8 cellular contexts compared by ENCODE assay signal in genomic region chr16:28863929-28864886, GRCh38. TPM values are rescaled to one million over a fixed set of nuclear protein-coding genes. Genes with fewer than 3 reads are reported as not detected.
DNase-seq lines count a peak whose midpoint lies in the region; ATAC-seq and TF ChIP-seq lines count a peak whose summit lies in the region.

No MANE protein-coding gene starts in this region.

- peaks cover 52% of the 10 kb centered on the region for H3K79me2 ChIP-seq in HCT116 (ENCODE audit: insufficient read depth, low read length)

- peak overlapping the region; percentile 98 for H3K27ac Mint-ChIP-seq in activated naive CD4-positive, alpha-beta T cell treated with anti-CD3 and anti-CD28 coated beads, Interleukin-2, amount 10 ng/mL, durations not matched to agents 7 days and 5 days

- peak overlapping the region; percentile 89 for H3K4me3 Mint-ChIP-seq in activated naive CD4-positive, alpha-beta T cell treated with anti-CD3 and anti-CD28 coated beads, Interleukin-2, amount 10 ng/mL, durations not matched to agents 7 days and 5 days

- peak overlapping the region; percentile 97 for H3K9ac ChIP-seq in HCT116 (ENCODE audit: low read length)

- H3K27ac ChIP-seq in HCT116 (ENCODE audit: low read depth, low read length) = peak overlapping the region; percentile 84

- H2AFZ ChIP-seq in HCT116 (ENCODE audit: low read depth, low read length, poor library complexity, severe bottlenecking) = no peak overlapping the region

- H3K9me3 ChIP-seq in HCT116 (ENCODE audit: control insufficient read depth in 1 of 2, insufficient read depth in 1 of 2, low read depth in 1 of 2, low read length in 2 of 2) = no peaks in the 10 kb centered on the region

- H3K4me1 Mint-ChIP-seq in activated naive CD4-positive, alpha-beta T cell treated with anti-CD3 and anti-CD28 coated beads, Interleukin-2, amount 10 ng/mL, durations not matched to agents 7 days and 5 days = peaks cover 40% of the 10 kb centered on the region

- TF ChIP-seq RAD21 in HCT116 (IDR thresholded peaks at IDR 0.05; ENCODE audit: low read depth) = no peak

- no peaks in the 10 kb centered on the region for H3K27me3 Mint-ChIP-seq in activated naive CD4-positive, alpha-beta T cell treated with anti-CD3 and anti-CD28 coated beads, Interleukin-2, amount 10 ng/mL, durations not matched to agents 7 days and 5 days

- H3K36me3 ChIP-seq in HCT116 (ENCODE audit: control insufficient read depth in 1 of 2, insufficient read depth in 2 of 2, low read length in 2 of 2) = peaks cover 9 to 11% of the 10 kb centered on the region in 2 experiments; a peak in 3 of 4 replicates

- no peak for TF ChIP-seq CTCF in HCT116 (IDR thresholded peaks at IDR 0.05 in 2 of 3, conservative IDR thresholded peaks at IDR 0.05 in 1 of 3; ENCODE audit: borderline replicate concordance in 1 of 3, insufficient read depth in 1 of 3, low read depth in 2 of 3, low read length in 2 of 3)

- H3K4me3 ChIP-seq in HCT116 (replicated peaks in 1 of 2; ENCODE audit: low read depth in 1 of 2, low read length in 2 of 2) = peak overlapping the region; percentile 94

- H3K36me3 Mint-ChIP-seq in activated naive CD4-positive, alpha-beta T cell treated with anti-CD3 and anti-CD28 coated beads, Interleukin-2, amount 10 ng/mL, durations not matched to agents 7 days and 5 days = peaks cover 15% of the 10 kb centered on the region

- RAD21 ChIA-PET in HCT116 (lab: Charles Lee; ENCODE audit: low non-redundant PET in 1 of 2, low total read pairs in 2 of 2, uncharacterized antibody in 2 of 2, unreplicated experiment in 2 of 2) = no interaction called here

- CTCF ChIA-PET in HCT116 (lab: Charles Lee) = interaction anchor here (0.6 to 1.3 kb wide), 3 partner anchors 10 to 77 kb away, joined by 3 to 5 read pairs (median 4); partner anchors contain the start of gene TUFM
- CTCF ChIA-PET in activated naive CD4-positive, alpha-beta T cell treated with anti-CD3 and anti-CD28 coated beads, Interleukin-2, amount 10 ng/mL, durations not matched to agents 7 days and 5 days (lab: Charles Lee) = interaction anchor here (2.2 to 2.9 kb wide), 2 partner anchors 18 to 81 kb away, joined by 8 to 18 read pairs; partner anchors contain the start of gene TUFM

- H4K20me1 ChIP-seq in HCT116 (ENCODE audit: insufficient read depth) = no peaks in the 10 kb centered on the region

- DNase-seq in AG20443 (ENCODE audit: low spot score) (peak; percentile 61), HCT116 (ENCODE audit: low read depth, low spot score) (no peak), left cardiac atrium (peak; percentile 44), sciatic nerve (ENCODE audit: low spot score) (no peak), OCI-M2 (lab: John Stamatoyannopoulos, UW; ENCODE audit: unreplicated experiment) (no peak), NCI-H146 (lab: John Stamatoyannopoulos, UW) (no peak)
- DNase-seq in activated naive CD4-positive, alpha-beta T cell treated with anti-CD3 and anti-CD28 coated beads, Interleukin-2, amount 10 ng/mL, durations not matched to agents 7 days and 5 days = peak; percentile 29

- intact Hi-C loops in HCT116 (cut with micrococcal nuclease) (loop anchor here (1.0 kb wide), 1 partner anchor 82 kb away; no protein-coding TSS in a partner anchor), left cardiac atrium (cut with DNase I) (no loop called here), sciatic nerve (cut with DNase I) (no loop called here)

- H3K4me2 ChIP-seq in HCT116 (ENCODE audit: low read length) = peak overlapping the region; percentile 89

- ATAC-seq in HCT116 (peak; percentile 9), left cardiac atrium (peak; percentile 1 to 23), sciatic nerve (peak; percentile 4), HG03175 (IDR thresholded peaks at IDR 0.05; ENCODE audit: unreplicated experiment) (no peak)

- POLR2A ChIA-PET in HCT116 (lab: Charles Lee) = interaction anchor here (1.1 to 2.9 kb wide), 4 partner anchors 18 to 80 kb away, joined by 3 to 20 read pairs (median 6); partner anchors contain the start of genes RABEP2 and TUFM

- TF ChIP-seq POLR2A in HCT116 (IDR thresholded peaks at IDR 0.05; ENCODE audit: borderline replicate concordance, extremely low read depth, insufficient read depth, insufficient read length) = no peak

- no peaks in the 10 kb centered on the region for H3K9me2 ChIP-seq in HCT116 (ENCODE audit: insufficient read depth)

- no peaks in the 10 kb centered on the region for H3K9me3 Mint-ChIP-seq in activated naive CD4-positive, alpha-beta T cell treated with anti-CD3 and anti-CD28 coated beads, Interleukin-2, amount 10 ng/mL, durations not matched to agents 7 days and 5 days

- H3K4me1 ChIP-seq in HCT116 (ENCODE audit: control insufficient read depth in 1 of 2, insufficient read depth in 2 of 2, low read length in 2 of 2) = peaks cover 16 to 24% of the 10 kb centered on the region in 2 experiments

- no peaks in the 10 kb centered on the region for H3K27me3 ChIP-seq in HCT116 (ENCODE audit: insufficient read depth, low read length)

- BruUV-seq in HCT116 (replicated peaks; lab: Mats Ljungman, UMichigan) = no TSS peak

TF ChIP-seq in HCT116, 20 proteins besides CTCF, POLR2A, EP300 and RAD21:
- no peak for TF ChIP-seq ELF1 (IDR thresholded peaks at IDR 0.05; ENCODE audit: borderline replicate concordance, low read depth)
- no peak for TF ChIP-seq TCF7L2 (IDR thresholded peaks at IDR 0.05; ENCODE audit: borderline replicate concordance, extremely low read depth, insufficient read depth, insufficient read length)
- no peak for TF ChIP-seq SP1 (IDR thresholded peaks at IDR 0.05; ENCODE audit: low read depth)
- TF ChIP-seq ZFX (IDR thresholded peaks at IDR 0.05) = no peak
- no peak for TF ChIP-seq YY1 (IDR thresholded peaks at IDR 0.05; ENCODE audit: extremely low read depth, insufficient replicate concordance, low read depth, low read length)
- no peak for TF ChIP-seq SIN3A (IDR thresholded peaks at IDR 0.05; ENCODE audit: low read depth)
TF ChIP-seq in HCT116: peak in this region for 0.

RNA-seq across cellular contexts. Expression of gene SH2B1, which starts 0.6 kb away (rescaled TPM):
- total RNA-seq in HCT116 (2021; ENCODE audit: unreplicated experiment) (47.0 TPM), left cardiac atrium (10 to 100 TPM; 37.4 to 39.0 TPM), sciatic nerve (67.0 TPM)
- 30.7 and 33.6 TPM in 2 replicates for polyA plus RNA-seq in HCT116 (2012)

RNA-seq across cellular contexts. Expression of gene ATP2A1, which starts 14.1 kb away (rescaled TPM):
- total RNA-seq in HCT116 (2021; ENCODE audit: unreplicated experiment) (10.3 TPM), left cardiac atrium (under 1 TPM; 0.27 to 0.37 TPM), sciatic nerve (0.89 TPM)
- 5.5 and 7.0 TPM in 2 replicates for polyA plus RNA-seq in HCT116 (2012)

RNA-seq across cellular contexts. Expression of gene TUFM, which starts 18.1 kb away (rescaled TPM):
- total RNA-seq in HCT116 (2021; ENCODE audit: unreplicated experiment) = 361 TPM
- polyA plus RNA-seq in HCT116 (2012) = 328 and 355 TPM in 2 replicates
- 100 to 1,000 TPM; 167 to 183 TPM for total RNA-seq in left cardiac atrium
- 69.4 TPM for total RNA-seq in sciatic nerve

RNA-seq across cellular contexts. Expression of gene ATXN2L, which starts 41.4 kb away (rescaled TPM):
- total RNA-seq in HCT116 (2021; ENCODE audit: unreplicated experiment) = 264 TPM
- 206 and 231 TPM in 2 replicates for polyA plus RNA-seq in HCT116 (2012)
- 10 to 100 TPM; 52.5 to 66.2 TPM for total RNA-seq in left cardiac atrium
- 116 TPM for total RNA-seq in sciatic nerve

Comparison
In these comparisons a context has a peak if more than half of its experiments do, and no peak if none do; other contexts are left out.
1. DNase-seq: peak in AG20443 (single experiment), activated naive CD4-positive, alpha-beta T cell treated with anti-CD3 and anti-CD28 coated beads, Interleukin-2, amount 10 ng/mL, durations not matched to agents 7 days and 5 days (single experiment) and left cardiac atrium (single experiment); none in HCT116 (single experiment), sciatic nerve (single experiment), OCI-M2 (single experiment) and NCI-H146 (single experiment).